In genomic region chr7:66204822-66205735, GRCh38 we compare ENCODE assay signal across 1 cellular context.
TF ChIP-seq lines count a peak whose summit lies in the region.

TSS of gene TPST1 (plus strand) at chr7:66205334. CDS start at chr7:66240426, 35,092 bp downstream.

TF ChIP-seq in HepG2, 621 proteins besides CTCF, POLR2A, EP300 and RAD21 (continued from another document and continues in another):
- TF ChIP-seq HNF1A (IDR thresholded peaks at IDR 0.05; ENCODE audit: low read depth) (no peak), HNF1A (CRISPR knock-in tag; IDR thresholded peaks at IDR 0.05; ENCODE audit: borderline replicate concordance) (no peak; the same call in 1 of the 2 replicates), KLF12 (CRISPR knock-in tag; IDR thresholded peaks at IDR 0.05; ENCODE audit: borderline replicate concordance) (peak; percentile 43), NKX3-1 (CRISPR knock-in tag; IDR thresholded peaks at IDR 0.05) (0 out of 2 replicates have a peak, but pooled peaks have one; percentile 24), NCOA2 (CRISPR knock-in tag; IDR thresholded peaks at IDR 0.05) (no peak; the same call in 1 of the 2 replicates), IKZF1 (IDR thresholded peaks at IDR 0.05) (no peak), MED1 (CRISPR knock-in tag; IDR thresholded peaks at IDR 0.05) (peak; percentile 72), HOXA3 (CRISPR knock-in tag; IDR thresholded peaks at IDR 0.05) (peak; percentile 85; the same call in 1 of the 2 replicates), CSRNP1 (CRISPR knock-in tag; IDR thresholded peaks at IDR 0.05) (peak; percentile 96), ZNF280D (CRISPR knock-in tag; IDR thresholded peaks at IDR 0.05) (0 out of 2 replicates have a peak, but pooled peaks have one; percentile 27), ATF7 (IDR thresholded peaks at IDR 0.05) (no peak), ATF7 (CRISPR knock-in tag; IDR thresholded peaks at IDR 0.05) (peak; percentile 46; the same call in 1 of the 2 replicates), CBFB (CRISPR knock-in tag; IDR thresholded peaks at IDR 0.05) (peak; percentile 92; the same call in 1 of the 2 replicates), CEBPG (CRISPR knock-in tag; IDR thresholded peaks at IDR 0.05) (no peak), KDM1A (CRISPR knock-in tag; IDR thresholded peaks at IDR 0.05) (peak; percentile 49; the same call in 1 of the 2 replicates), ZNF512B (CRISPR knock-in tag; IDR thresholded peaks at IDR 0.05; ENCODE audit: borderline replicate concordance) (no peak), ELF1 (CRISPR knock-in tag; IDR thresholded peaks at IDR 0.05) (peak; percentile 49), KDM5B (CRISPR knock-in tag; IDR thresholded peaks at IDR 0.05; ENCODE audit: borderline replicate concordance) (peak; percentile 73; the same call in 1 of the 2 replicates), PBX3 (CRISPR knock-in tag; IDR thresholded peaks at IDR 0.05; ENCODE audit: borderline replicate concordance) (no peak), ZNF7 (CRISPR knock-in tag; IDR thresholded peaks at IDR 0.05) (no peak), MZF1 (CRISPR knock-in tag; IDR thresholded peaks at IDR 0.05; ENCODE audit: borderline replicate concordance) (0 out of 2 replicates have a peak, but pooled peaks have one; percentile 54), ZNF264 (CRISPR knock-in tag; IDR thresholded peaks at IDR 0.05) (no peak), ZFP1 (CRISPR knock-in tag; IDR thresholded peaks at IDR 0.05) (no peak), ZNF740 (CRISPR knock-in tag; IDR thresholded peaks at IDR 0.05) (no peak), ZNF616 (CRISPR knock-in tag; IDR thresholded peaks at IDR 0.05; ENCODE audit: low read depth) (peak; percentile 78), ARNT (IDR thresholded peaks at IDR 0.05) (no peak), NFYB (CRISPR knock-in tag; IDR thresholded peaks at IDR 0.05) (peak; percentile 93), ZNF710 (CRISPR knock-in tag; IDR thresholded peaks at IDR 0.05; ENCODE audit: borderline replicate concordance) (peak; percentile 76), ZNF557 (CRISPR knock-in tag; IDR thresholded peaks at IDR 0.05) (no peak), ZNF343 (CRISPR knock-in tag; IDR thresholded peaks at IDR 0.05) (no peak), SNAPC4 (CRISPR knock-in tag; IDR thresholded peaks at IDR 0.05) (no peak), NR3C1 (CRISPR knock-in tag; IDR thresholded peaks at IDR 0.05) (no peak), ZFP90 (CRISPR knock-in tag; IDR thresholded peaks at IDR 0.05; ENCODE audit: borderline replicate concordance) (0 out of 2 replicates have a peak, but pooled peaks have one; percentile 20), ZZZ3 (CRISPR knock-in tag; IDR thresholded peaks at IDR 0.05; ENCODE audit: borderline replicate concordance) (no peak), TEAD2 (CRISPR knock-in tag; IDR thresholded peaks at IDR 0.05) (no peak), NFE2L2 (IDR thresholded peaks at IDR 0.05; ENCODE audit: low read length) (no peak), HNRNPK (IDR thresholded peaks at IDR 0.05; ENCODE audit: low read depth, low read length, poor library complexity, severe bottlenecking) (peak; percentile 24), MXD1 (CRISPR knock-in tag; IDR thresholded peaks at IDR 0.05) (peak; percentile 14; the same call in 1 of the 2 replicates), HOXD1 (CRISPR knock-in tag; IDR thresholded peaks at IDR 0.05) (peak; percentile 70; the same call in 1 of the 2 replicates), PRPF4 (IDR thresholded peaks at IDR 0.05; ENCODE audit: low read depth, low read length, poor library complexity, severe bottlenecking) (no peak)
